In genomic region chr6:166861961-166862286, GRCh38 we compare ENCODE assay signal across 8 cellular contexts.
A peak's percentile ranks its signal among the peaks of the same experiment; 100 is the strongest.
DNase-seq lines count a peak whose midpoint lies in the region; ATAC-seq and TF ChIP-seq lines count a peak whose summit lies in the region.

No MANE protein-coding gene starts in this region.

- POLR2A ChIA-PET in CD8-positive, alpha-beta T cell (lab: Charles Lee), result no interaction called here

- H3K4me1 Mint-ChIP-seq in CD8-positive, alpha-beta T cell (ENCODE audit: low read depth), result peaks cover 9% of the 10 kb centered on the region
- H3K4me1 Mint-ChIP-seq in osteocyte (ENCODE audit: unreplicated experiment), result peaks cover 6% of the 10 kb centered on the region

- peaks cover 15% of the 10 kb centered on the region for H3K27me3 Mint-ChIP-seq in CD8-positive, alpha-beta T cell (ENCODE audit: low read depth)
- peaks cover 52% of the 10 kb centered on the region for H3K27me3 Mint-ChIP-seq in osteocyte (ENCODE audit: unreplicated experiment)

- no peaks in the 10 kb centered on the region for H3K36me3 Mint-ChIP-seq in CD8-positive, alpha-beta T cell
- peaks cover 2% of the 10 kb centered on the region for H3K36me3 Mint-ChIP-seq in osteocyte (ENCODE audit: unreplicated experiment)

- H3K4me3 Mint-ChIP-seq in CD8-positive, alpha-beta T cell, result peak overlapping the region; percentile 85
- peak overlapping the region; percentile 84 for H3K4me3 Mint-ChIP-seq in osteocyte (ENCODE audit: unreplicated experiment)

- peaks cover 9% of the 10 kb centered on the region for H3K27me3 ChIP-seq in CD8-positive, alpha-beta T cell (ENCODE audit: insufficient read depth, low read length)
- peaks cover 0 to 6% of the 10 kb centered on the region in 2 donors for H3K27me3 ChIP-seq in esophagus (ENCODE audit: control insufficient read depth in 1 of 2, insufficient read depth in 2 of 2, low read length in 2 of 2)

- no peaks in the 10 kb centered on the region for H3K9me3 Mint-ChIP-seq in CD8-positive, alpha-beta T cell
- H3K9me3 Mint-ChIP-seq in osteocyte (ENCODE audit: unreplicated experiment), result no peaks in the 10 kb centered on the region

- ATAC-seq in CD8-positive, alpha-beta T cell, result no peak
- ATAC-seq in GM18870 (IDR thresholded peaks at IDR 0.05; ENCODE audit: unreplicated experiment) (no peak), GM18498 (IDR thresholded peaks at IDR 0.05; ENCODE audit: unreplicated experiment) (no peak), HG03039 (IDR thresholded peaks at IDR 0.05; ENCODE audit: unreplicated experiment) (no peak)

- no peak overlapping the region for H3K27ac Mint-ChIP-seq in CD8-positive, alpha-beta T cell
- H3K27ac Mint-ChIP-seq in osteocyte (ENCODE audit: unreplicated experiment), result no peak overlapping the region

- no peak for TF ChIP-seq CTCF in CD8-positive, alpha-beta T cell (IDR thresholded peaks at IDR 0.05)
- no peak for TF ChIP-seq CTCF in osteocyte (IDR thresholded peaks at IDR 0.05)

- WGBS in esophagus, 2 donors, result 3 to 5% methylated on average over 11 of the region's 11 CpGs

- no peak overlapping the region for H3K27ac ChIP-seq in CD8-positive, alpha-beta T cell (ENCODE audit: low read depth, low read length)
- H3K27ac ChIP-seq in esophagus (ENCODE audit: low read depth in 2 of 2, low read length in 1 of 2), result no peak overlapping the region

- CTCF ChIA-PET in CD8-positive, alpha-beta T cell (lab: Charles Lee), result no interaction called here

- H3K4me3 ChIP-seq in CD8-positive, alpha-beta T cell (ENCODE audit: low read depth, low read length), result peak overlapping the region; percentile 59
- H3K4me3 ChIP-seq in esophagus (ENCODE audit: low read depth in 1 of 2, low read length in 2 of 2), result peak overlapping the region; percentile 33 to 47

- no peaks in the 10 kb centered on the region for H3K9me3 ChIP-seq in CD8-positive, alpha-beta T cell (ENCODE audit: low read length)
- no peaks in the 10 kb centered on the region for H3K9me3 ChIP-seq in esophagus (ENCODE audit: control insufficient read depth in 2 of 2, insufficient read depth in 1 of 2, low read depth in 1 of 2, low read length in 1 of 2)

- no peak for DNase-seq in CD8-positive, alpha-beta T cell
- peak; percentile 52 for DNase-seq in NCI-H2227 treated with DMSO at 0.1 percent for 48 hours (lab: John Stamatoyannopoulos, UW)
- no peak for DNase-seq in osteocyte (ENCODE audit: extremely low spot score, unreplicated experiment)
- DNase-seq in hepatic stellate cell (ENCODE audit: low spot score), result no peak

- no peaks in the 10 kb centered on the region for H3K36me3 ChIP-seq in CD8-positive, alpha-beta T cell (ENCODE audit: insufficient read depth, low read length)
- no peaks in the 10 kb centered on the region for H3K36me3 ChIP-seq in esophagus (ENCODE audit: control insufficient read depth in 2 of 2, insufficient read depth in 2 of 2, low read length in 1 of 2)

- peaks cover 8% of the 10 kb centered on the region for H3K4me1 ChIP-seq in CD8-positive, alpha-beta T cell (ENCODE audit: insufficient read depth, low read length)
- peaks cover 0 to 1% of the 10 kb centered on the region in 2 donors for H3K4me1 ChIP-seq in esophagus (ENCODE audit: control insufficient read depth in 2 of 2, insufficient read depth in 2 of 2, low read length in 1 of 2)

- intact Hi-C loops in CD8-positive, alpha-beta T cell (cut with DNase I, micrococcal nuclease), result loop anchor here in 1 of 2 experiments (2.0 kb wide), 1 partner anchor 127 kb away; no protein-coding TSS in a partner anchor
